In genomic region chr14:103905861-103906456, GRCh38 we compare ENCODE assay signal across 14 cellular contexts. TPM values are rescaled to one million over a fixed set of nuclear protein-coding genes. Genes with fewer than 3 reads are reported as not detected.
DNase-seq lines count a peak whose midpoint lies in the region; ATAC-seq, FAIRE-seq and TF ChIP-seq lines count a peak whose summit lies in the region.
"Had no signal": no experiment of that assay in that cellular context is flagged by ENCODE, and none has a peak within 500 bp of the region (broad histone marks: within the 10 kb centered on the region; RNA-seq: fewer than 3 reads in every experiment).

No MANE protein-coding gene starts in this region.

- H3K27me3 ChIP-seq in CD8-positive, alpha-beta T cell (ENCODE audit: insufficient read depth, low read length) = no peaks in the 10 kb centered on the region
- H3K27me3 ChIP-seq in endothelial cell of umbilical vein (ENCODE audit: control insufficient read depth in 2 of 2, insufficient read depth in 2 of 2, low read length in 2 of 2) (no peaks in the 10 kb centered on the region), uterus (no peaks in the 10 kb centered on the region), vagina (no peaks in the 10 kb centered on the region)
- H3K27me3 ChIP-seq: sigmoid colon had no signal

- peaks cover 27% of the 10 kb centered on the region for H3K4me1 Mint-ChIP-seq in CD8-positive, alpha-beta T cell (ENCODE audit: low read depth)
- H3K4me1 Mint-ChIP-seq in Calu3 (ENCODE audit: low read depth, unreplicated experiment) = peaks cover 9% of the 10 kb centered on the region

- intact Hi-C loops in CD8-positive, alpha-beta T cell (cut with DNase I, micrococcal nuclease) = loop anchor here in 1 of 2 experiments (1.0 kb wide), 1 partner anchor 95 kb away; no protein-coding TSS in a partner anchor
- intact Hi-C loops in endothelial cell of umbilical vein (cut with micrococcal nuclease) = loop anchor here (2.0 kb wide), 1 partner anchor 75 kb away; no protein-coding TSS in a partner anchor
- intact Hi-C loops in uterus (cut with DNase I; ENCODE audit: low total_unique reads) = loop anchor here (10.0 kb wide), 1 partner anchor 101 kb away; no protein-coding TSS in a partner anchor
- intact Hi-C loops in vagina (cut with DNase I) = no loop called here
- intact Hi-C loops in Calu3 (cut with micrococcal nuclease; ENCODE audit: unreplicated experiment) = no loop called here

- no peaks in the 10 kb centered on the region for H3K9me3 Mint-ChIP-seq in CD8-positive, alpha-beta T cell
- H3K9me3 Mint-ChIP-seq in Calu3 (ENCODE audit: low read depth, unreplicated experiment) = no peaks in the 10 kb centered on the region
- H3K9me3 Mint-ChIP-seq: stimulated activated naive B cell treated with anti-CD40 and anti-IgM and Interleukin-4, amounts not matched to agents 10 μg/mL and 1 μg/mL and 100 μg/mL, for 72 hours had no signal

- POLR2A ChIA-PET in A549 (lab: Yijun Ruan, JAX) (no interaction called here), endothelial cell of umbilical vein (lab: Charles Lee) (no interaction called here)
- POLR2A ChIA-PET in CD8-positive, alpha-beta T cell (lab: Charles Lee) = interaction anchor here (0.5 kb wide), 1 partner anchor 94 kb away, joined by 3 read pairs; no protein-coding TSS in a partner anchor

- CTCF ChIA-PET in A549 (lab: Yijun Ruan, JAX) (interaction anchor here (0.6 to 6.1 kb wide), 6 partner anchors 7 to 97 kb away, joined by 3 to 72 read pairs (median 4); no protein-coding TSS in a partner anchor), endothelial cell of umbilical vein (lab: Charles Lee) (interaction anchor here (0.9 to 10.3 kb wide), 9 partner anchors 13 to 172 kb away, joined by 3 to 253 read pairs (median 3); no protein-coding TSS in a partner anchor), Calu3 (lab: Charles Lee) (interaction anchor here (0.5 to 0.6 kb wide), 2 partner anchors 321 to 1568 kb away, joined by 3 read pairs; no protein-coding TSS in a partner anchor)
- CTCF ChIA-PET in CD8-positive, alpha-beta T cell (lab: Charles Lee) = interaction anchor here (1.0 to 15.4 kb wide), 4 partner anchors 9 to 99 kb away, joined by 3 to 259 read pairs (median 4); no protein-coding TSS in a partner anchor

- TF ChIP-seq CTCF in A549 (IDR thresholded peaks at IDR 0.05) (no peak), endothelial cell of umbilical vein (IDR thresholded peaks at IDR 0.05; ENCODE audit: extremely low read depth in 1 of 2, insufficient read depth in 1 of 2, low read depth in 1 of 2, low read length in 2 of 2) (peak; percentile 30 to 60), uterus (IDR thresholded peaks at IDR 0.05) (no peak), vagina (IDR thresholded peaks at IDR 0.05) (no peak), Calu3 (IDR thresholded peaks at IDR 0.05; ENCODE audit: unreplicated experiment) (no peak)
- TF ChIP-seq CTCF in CD8-positive, alpha-beta T cell (IDR thresholded peaks at IDR 0.05) = peak; percentile 20

- H3K4me1 ChIP-seq in A549 (peaks cover 3% of the 10 kb centered on the region; the same call in 1 of the 3 replicates), endothelial cell of umbilical vein (ENCODE audit: control insufficient read depth, extremely low read depth, insufficient read depth, low read length) (peaks cover 9% of the 10 kb centered on the region), uterus (no peaks in the 10 kb centered on the region), vagina (peaks cover 9% of the 10 kb centered on the region)
- peaks cover 31% of the 10 kb centered on the region for H3K4me1 ChIP-seq in CD8-positive, alpha-beta T cell (ENCODE audit: insufficient read depth, low read length)

- H3K36me3 ChIP-seq in CD8-positive, alpha-beta T cell (ENCODE audit: insufficient read depth, low read length) = no peaks in the 10 kb centered on the region
- no peaks in the 10 kb centered on the region for H3K36me3 ChIP-seq in endothelial cell of umbilical vein (ENCODE audit: control insufficient read depth in 2 of 2, extremely low read depth in 1 of 2, insufficient read depth in 2 of 2, low read length in 2 of 2)
- no peaks in the 10 kb centered on the region for H3K36me3 ChIP-seq in uterus
- H3K36me3 ChIP-seq in vagina = no peaks in the 10 kb centered on the region

- BruUV-seq in endothelial cell of umbilical vein (replicated peaks; lab: Mats Ljungman, UMichigan) (no TSS peak), Calu3 (replicated peaks; lab: Mats Ljungman, UMichigan) (no TSS peak)

- H3K27ac ChIP-seq in A549 (no peak overlapping the region), endothelial cell of umbilical vein (ENCODE audit: insufficient read depth, low read depth, low read length) (no peak overlapping the region), uterus (no peak overlapping the region), vagina (no peak overlapping the region)
- no peak overlapping the region for H3K27ac ChIP-seq in CD8-positive, alpha-beta T cell (ENCODE audit: low read depth, low read length)
- H3K27ac ChIP-seq: sigmoid colon, SK-N-MC had no signal

- FAIRE-seq in A549 (lab: Jason Lieb, UNC) (no peak), endothelial cell of umbilical vein (lab: Jason Lieb, UNC) (no peak)
- FAIRE-seq: endometrium had no signal

- H4K20me1 ChIP-seq in endothelial cell of umbilical vein (replicated peaks; ENCODE audit: control insufficient read depth, extremely low read depth, insufficient read depth, low read length) = no peaks in the 10 kb centered on the region

- no peak for TF ChIP-seq POLR2A in A549 (IDR thresholded peaks at IDR 0.05; ENCODE audit: low read length)
- no peak for TF ChIP-seq POLR2A in endothelial cell of umbilical vein (IDR thresholded peaks at IDR 0.05; ENCODE audit: low read depth, low read length)
- no peak for TF ChIP-seq POLR2A in uterus (IDR thresholded peaks at IDR 0.05)
- no peak for TF ChIP-seq POLR2A in vagina (IDR thresholded peaks at IDR 0.05)

- no peaks in the 10 kb centered on the region for H3K9me3 ChIP-seq in A549
- no peaks in the 10 kb centered on the region for H3K9me3 ChIP-seq in CD8-positive, alpha-beta T cell (ENCODE audit: low read length)
- no peaks in the 10 kb centered on the region for H3K9me3 ChIP-seq in endothelial cell of umbilical vein (replicated peaks; ENCODE audit: control insufficient read depth, insufficient read depth, low read length)
- no peaks in the 10 kb centered on the region for H3K9me3 ChIP-seq in uterus
- no peaks in the 10 kb centered on the region for H3K9me3 ChIP-seq in vagina
- H3K9me3 ChIP-seq: sigmoid colon had no signal

- H3K27ac Mint-ChIP-seq in CD8-positive, alpha-beta T cell = peak overlapping the region; percentile 55
- H3K27ac Mint-ChIP-seq in Calu3 (ENCODE audit: unreplicated experiment) = no peak overlapping the region
- H3K27ac Mint-ChIP-seq: stimulated activated naive B cell treated with anti-CD40 and anti-IgM and Interleukin-4, amounts not matched to agents 10 μg/mL and 1 μg/mL and 100 μg/mL, for 72 hours had no signal

- no peaks in the 10 kb centered on the region for H3K79me2 ChIP-seq in endothelial cell of umbilical vein (ENCODE audit: control insufficient read depth, insufficient read depth, low read length)

- ATAC-seq in A549 (peak; percentile 43 to 57; a peak in 3 of 6 replicates), HG03354 (IDR thresholded peaks at IDR 0.05; ENCODE audit: poor library complexity, severe bottlenecking, unreplicated experiment) (no peak)
- ATAC-seq in CD8-positive, alpha-beta T cell = peak; percentile 21

- dilution Hi-C loops in endothelial cell of umbilical vein (cut with MboI; ENCODE audit: extremely low pct_ligation_motif_present, low sequenced_read_pairs) = no loop called here

- H3K4me2 ChIP-seq in A549 = no peak overlapping the region
- no peak overlapping the region for H3K4me2 ChIP-seq in endothelial cell of umbilical vein (ENCODE audit: insufficient read depth, low read length)

- H3K36me3 Mint-ChIP-seq in CD8-positive, alpha-beta T cell = peaks cover 6% of the 10 kb centered on the region
- H3K36me3 Mint-ChIP-seq in Calu3 (ENCODE audit: insufficient read depth, unreplicated experiment) = peaks cover 6% of the 10 kb centered on the region

- peak overlapping the region; percentile 32 for H3K4me3 Mint-ChIP-seq in CD8-positive, alpha-beta T cell
- H3K4me3 Mint-ChIP-seq in Calu3 (ENCODE audit: low read depth, unreplicated experiment) = no peak overlapping the region
- H3K4me3 Mint-ChIP-seq: stimulated activated naive B cell treated with anti-CD40 and anti-IgM and Interleukin-4, amounts not matched to agents 10 μg/mL and 1 μg/mL and 100 μg/mL, for 72 hours had no signal

- no peak overlapping the region for H3K9ac ChIP-seq in endothelial cell of umbilical vein (replicated peaks; ENCODE audit: extremely low read depth, insufficient read depth, low read length)

- peak overlapping the region; percentile 49 for H2AFZ ChIP-seq in endothelial cell of umbilical vein (ENCODE audit: low read depth, low read length)

- no peak overlapping the region for H3K4me3 ChIP-seq in A549
- H3K4me3 ChIP-seq in CD8-positive, alpha-beta T cell (ENCODE audit: low read depth, low read length) = no peak overlapping the region
- H3K4me3 ChIP-seq in endothelial cell of umbilical vein (replicated peaks in 1 of 3; ENCODE audit: insufficient read depth in 1 of 3, low read depth in 1 of 3, low read length in 3 of 3) = no peak overlapping the region
- no peak overlapping the region for H3K4me3 ChIP-seq in uterus
- H3K4me3 ChIP-seq in vagina = no peak overlapping the region
- H3K4me3 ChIP-seq: sigmoid colon, SK-N-MC had no signal

- no peak for TF ChIP-seq EP300 in A549 (IDR thresholded peaks at IDR 0.05)

- in situ Hi-C loops in SK-MEL-5 (cut with HindIII; ENCODE audit: low pct_unique_long_range_greater_than_20kb, low sequenced_read_pairs) = no loop called here

- DNase-seq in A549 (ENCODE audit: low read depth in 1 of 2, low spot score in 1 of 2) (no peak), SK-MEL-5 (ENCODE audit: low read depth, low spot score) (peak; percentile 46), endothelial cell of umbilical vein (ENCODE audit: low read depth, low spot score) (peak; percentile 15), uterus (no peak), vagina (ENCODE audit: extremely low spot score in 2 of 2) (no peak), Calu3 (no peak)
- peak in 5 of 7 experiments; percentile 23 to 64 (median 54) for DNase-seq in CD8-positive, alpha-beta T cell
- DNase-seq: EL; NCI-H1417 treated with DMSO at 0.1 percent for 48 hours; sigmoid colon; stimulated activated naive B cell treated with anti-CD40 and anti-IgM and Interleukin-4, amounts not matched to agents 10 μg/mL and 1 μg/mL and 100 μg/mL, for 72 hours had no signal

- WGBS in A549 (ENCODE audit: missing lambda C conversion rate) = 65% methylated on average over 21 of the region's 21 CpGs

- H3K9me1 ChIP-seq in endothelial cell of umbilical vein (replicated peaks; ENCODE audit: control insufficient read depth, extremely low read depth, insufficient read depth, low read length) = no peaks in the 10 kb centered on the region

- H3K27me3 Mint-ChIP-seq in CD8-positive, alpha-beta T cell (ENCODE audit: low read depth) = peaks cover 7% of the 10 kb centered on the region
- no peaks in the 10 kb centered on the region for H3K27me3 Mint-ChIP-seq in Calu3 (ENCODE audit: unreplicated experiment)
- H3K27me3 Mint-ChIP-seq: stimulated activated naive B cell treated with anti-CD40 and anti-IgM and Interleukin-4, amounts not matched to agents 10 μg/mL and 1 μg/mL and 100 μg/mL, for 72 hours had no signal

- TF ChIP-seq RAD21 in A549 (conservative IDR thresholded peaks at IDR 0.05 in 1 of 2, IDR thresholded peaks at IDR 0.05 in 1 of 2) = 0 out of 5 replicates have a peak, but pooled peaks of 1 of the 2 experiments have one; percentile 23

RNA-seq across cellular contexts. Expression of gene TDRD9, which starts 22.3 kb away (rescaled TPM):
- polyA plus RNA-seq in A549 (2011; rRNA removed) (0.04 and 0.05 TPM in 2 replicates), A549 (2017; fragmentation: RNase III; extraction: RNeasy Plus Mini Kit Qiagen cat#74134 plus additional on column Dnase treatment) (not detected in 3 replicates), endothelial cell of umbilical vein (0.52 and 0.57 TPM in 2 replicates)
- polyA plus RNA-seq in A549 (2012; cell fraction: cytosol; rRNA removed) = 0.01 TPM in 1 of 2 replicates, not detected in the other
- polyA plus RNA-seq in A549 (2012; cell fraction: nucleus; rRNA removed) = not detected in 2 replicates
- polyA minus RNA-seq in A549 (2011; rRNA and poly(A)+ RNA removed) = not detected in 2 replicates
- 1 to 10 TPM in 1 of 2 experiments, under 1 TPM in 1; 0.73 to 1.1 TPM for total RNA-seq in CD8-positive, alpha-beta T cell
- not detected in 2 replicates for total RNA-seq in SK-MEL-5 (2014; rRNA removed; shearing (Covaris generic))
- 0.02 TPM in 1 of 2 replicates, not detected in the other for polyA plus RNA-seq in SK-MEL-5 (2015; cell fraction: cytosol; rRNA removed)
- 0.05 TPM in 1 of 2 replicates, not detected in the other for polyA plus RNA-seq in SK-MEL-5 (2015; cell fraction: nucleus; rRNA removed)
- total RNA-seq in endothelial cell of umbilical vein (0.83 and 1.4 TPM in 2 replicates), uterus (1 to 10 TPM in 1 of 4 donors, under 1 TPM in 1, not detected in 2; 0.85 to 1.8 TPM), vagina (0.74 TPM), Calu3 (2022) (not detected in 2 replicates)
- 0.27 and 0.31 TPM in 2 replicates for polyA plus RNA-seq in endothelial cell of umbilical vein (2011; cell fraction: cytosol; rRNA removed)
- 3.5 and 4.1 TPM in 2 replicates for polyA plus RNA-seq in endothelial cell of umbilical vein (2011; cell fraction: nucleus; rRNA removed)
- polyA plus RNA-seq in endothelial cell of umbilical vein (2012) = 0.37 TPM in 2 replicates
- 1.8 and 3.6 TPM in 2 replicates for polyA minus RNA-seq in endothelial cell of umbilical vein
- polyA minus RNA-seq in endothelial cell of umbilical vein (2011; cell fraction: cytosol; rRNA and poly(A)+ RNA removed) = 12.5 TPM
- 0.53 and 1.0 TPM in 2 replicates for polyA minus RNA-seq in endothelial cell of umbilical vein (2011; cell fraction: nucleus; rRNA and poly(A)+ RNA removed)

RNA-seq across cellular contexts. Expression of gene RD3L, which starts 36.4 kb away (rescaled TPM):
- polyA plus RNA-seq in A549 (2011; rRNA removed) (not detected in 2 replicates), A549 (2017; fragmentation: RNase III; extraction: RNeasy Plus Mini Kit Qiagen cat#74134 plus additional on column Dnase treatment) (not detected in 3 replicates), endothelial cell of umbilical vein (not detected in 2 replicates)
- polyA plus RNA-seq in A549 (2012; cell fraction: cytosol; rRNA removed) = not detected in 2 replicates
- polyA plus RNA-seq in A549 (2012; cell fraction: nucleus; rRNA removed) = not detected in 2 replicates
- not detected in 2 replicates for polyA minus RNA-seq in A549 (2011; rRNA and poly(A)+ RNA removed)
- not detected for total RNA-seq in CD8-positive, alpha-beta T cell
- not detected in 2 replicates for total RNA-seq in SK-MEL-5 (2014; rRNA removed; shearing (Covaris generic))
- polyA plus RNA-seq in SK-MEL-5 (2015; cell fraction: cytosol; rRNA removed) = not detected in 2 replicates
- not detected in 2 replicates for polyA plus RNA-seq in SK-MEL-5 (2015; cell fraction: nucleus; rRNA removed)
- total RNA-seq in endothelial cell of umbilical vein (not detected in 2 replicates), uterus (not detected), vagina (not detected), Calu3 (2022) (not detected in 2 replicates)
- polyA plus RNA-seq in endothelial cell of umbilical vein (2011; cell fraction: cytosol; rRNA removed) = not detected in 2 replicates
- polyA plus RNA-seq in endothelial cell of umbilical vein (2011; cell fraction: nucleus; rRNA removed) = not detected in 2 replicates
- not detected in 2 replicates for polyA plus RNA-seq in endothelial cell of umbilical vein (2012)
- polyA minus RNA-seq in endothelial cell of umbilical vein = not detected in 2 replicates
- polyA minus RNA-seq in endothelial cell of umbilical vein (2011; cell fraction: cytosol; rRNA and poly(A)+ RNA removed) = not detected
- polyA minus RNA-seq in endothelial cell of umbilical vein (2011; cell fraction: nucleus; rRNA and poly(A)+ RNA removed) = not detected in 2 replicates
- total RNA-seq: sigmoid colon had no signal
- polyA plus RNA-seq: sigmoid colon had no signal

RNA-seq across cellular contexts. Expression of gene PPP1R13B, which starts 58.6 kb away (rescaled TPM):
- 2.2 TPM in 2 replicates for polyA plus RNA-seq in A549 (2011; rRNA removed)
- polyA plus RNA-seq in A549 (2012; cell fraction: cytosol; rRNA removed) = 3.8 and 4.0 TPM in 2 replicates
- polyA plus RNA-seq in A549 (2012; cell fraction: nucleus; rRNA removed) = 19.7 and 20.3 TPM in 2 replicates
- polyA plus RNA-seq in A549 (2017; fragmentation: RNase III; extraction: RNeasy Plus Mini Kit Qiagen cat#74134 plus additional on column Dnase treatment) = 2.7 to 3.6 TPM (median 2.8 TPM) in 3 replicates
- polyA minus RNA-seq in A549 (2011; rRNA and poly(A)+ RNA removed) = 4.8 and 8.6 TPM in 2 replicates
- 10 to 100 TPM; 20.9 to 22.6 TPM for total RNA-seq in CD8-positive, alpha-beta T cell
- total RNA-seq in SK-MEL-5 (2014; rRNA removed; shearing (Covaris generic)) = 3.2 and 6.2 TPM in 2 replicates
- 7.7 and 11.5 TPM in 2 replicates for polyA plus RNA-seq in SK-MEL-5 (2015; cell fraction: cytosol; rRNA removed)
- 26.9 and 38.7 TPM in 2 replicates for polyA plus RNA-seq in SK-MEL-5 (2015; cell fraction: nucleus; rRNA removed)
- 29.3 and 30.0 TPM in 2 replicates for total RNA-seq in endothelial cell of umbilical vein
- polyA plus RNA-seq in endothelial cell of umbilical vein = 10.0 and 10.7 TPM in 2 replicates
- 7.4 and 7.7 TPM in 2 replicates for polyA plus RNA-seq in endothelial cell of umbilical vein (2011; cell fraction: cytosol; rRNA removed)
- 51.1 and 55.4 TPM in 2 replicates for polyA plus RNA-seq in endothelial cell of umbilical vein (2011; cell fraction: nucleus; rRNA removed)
- polyA plus RNA-seq in endothelial cell of umbilical vein (2012) = 10.0 and 12.4 TPM in 2 replicates
- polyA minus RNA-seq in endothelial cell of umbilical vein = 14.4 and 24.9 TPM in 2 replicates
- polyA minus RNA-seq in endothelial cell of umbilical vein (2011; cell fraction: cytosol; rRNA and poly(A)+ RNA removed) = 4.2 TPM
- polyA minus RNA-seq in endothelial cell of umbilical vein (2011; cell fraction: nucleus; rRNA and poly(A)+ RNA removed) = 25.2 and 30.9 TPM in 2 replicates
- total RNA-seq in uterus = 10 to 100 TPM in 3 of 4 donors, 1 to 10 TPM in 1; 5.6 to 71.6 (median 18.2) TPM
- 34.1 TPM for total RNA-seq in vagina
- total RNA-seq in Calu3 (2022) = 23.2 and 27.7 TPM in 2 replicates

Comparison
In these comparisons a context has a peak if more than half of its experiments do, and no peak if none do; other contexts are left out.
1. DNase-seq: peak in CD8-positive, alpha-beta T cell (5 of 7), SK-MEL-5 (single experiment) and endothelial cell of umbilical vein (single experiment); none in A549 (0 of 2), uterus (0 of 2), vagina (0 of 2) and Calu3 (single experiment).
2. CTCF ChIP-seq: peak in CD8-positive, alpha-beta T cell (single experiment) and endothelial cell of umbilical vein (2 of 2); none in A549 (single experiment), uterus (0 of 4), vagina (0 of 3) and Calu3 (single experiment).
3. intact Hi-C loops: an anchor here in endothelial cell of umbilical vein (2.0 kb wide) and uterus (10.0 kb wide); none called in vagina and Calu3.